In genomic region chr1:58709540-58709939, GRCh38 we compare ENCODE assay signal across 20 cellular contexts.
"Had no signal": no experiment of that assay in that cellular context is flagged by ENCODE, and none has a peak within 500 bp of the region (broad histone marks: within the 10 kb centered on the region; RNA-seq: fewer than 3 reads in every experiment).

No MANE protein-coding gene starts in this region.

- H3K27me3 Mint-ChIP-seq: activated CD4-positive, alpha-beta memory T cell treated with anti-CD3 and anti-CD28 coated beads for 36 hours; activated naive CD8-positive, alpha-beta T cell treated with anti-CD3 and anti-CD28 coated beads for 36 hours; T-helper 17 cell had no signal

- H3K36me3 Mint-ChIP-seq: activated CD4-positive, alpha-beta memory T cell treated with anti-CD3 and anti-CD28 coated beads for 36 hours; activated naive CD4-positive, alpha-beta T cell treated with anti-CD3 and anti-CD28 coated beads, Interleukin-2, amount 10 ng/mL, durations not matched to agents 7 days and 5 days; activated naive CD8-positive, alpha-beta T cell treated with anti-CD3 and anti-CD28 coated beads for 36 hours; WTC11 had no signal

- H3K4me3 Mint-ChIP-seq: activated CD4-positive, alpha-beta memory T cell treated with anti-CD3 and anti-CD28 coated beads for 36 hours; activated CD4-positive, alpha-beta T cell treated with anti-CD3 and anti-CD28 coated beads, Interleukin-2, amount 10 ng/mL, durations not matched to agents 7 days and 5 days; activated naive CD4-positive, alpha-beta T cell treated with anti-CD3 and anti-CD28 coated beads, Interleukin-2, amount 10 ng/mL, durations not matched to agents 7 days and 5 days; activated naive CD8-positive, alpha-beta T cell treated with anti-CD3 and anti-CD28 coated beads for 36 hours; activated T-cell treated with anti-CD3 and anti-CD28 coated beads, Interleukin-2, amount 50 U/mL, for 4 hours; T-helper 17 cell; WTC11 had no signal

- H3K27ac Mint-ChIP-seq: activated CD4-positive, alpha-beta memory T cell treated with anti-CD3 and anti-CD28 coated beads for 36 hours; activated CD4-positive, alpha-beta T cell treated with anti-CD3 and anti-CD28 coated beads, Interleukin-2, amount 10 ng/mL, durations not matched to agents 7 days and 5 days; activated naive CD4-positive, alpha-beta T cell treated with anti-CD3 and anti-CD28 coated beads, Interleukin-2, amount 10 ng/mL, durations not matched to agents 7 days and 5 days; activated naive CD8-positive, alpha-beta T cell treated with anti-CD3 and anti-CD28 coated beads for 36 hours; activated T-helper 2 cell treated with anti-CD3 and anti-CD28 coated beads, Interferon-gamma antibody, Interleukin-2, Interleukin-4, amounts not matched to agents 10 μg/mL and 5 μg/mL and 100 μg/mL, durations not matched to agents 14 hours and 24 hours and 36 hours; T-helper 17 cell; WTC11 had no signal

- DNase-seq: activated CD4-positive, alpha-beta memory T cell treated with anti-CD3 and anti-CD28 coated beads for 36 hours; activated CD4-positive, alpha-beta T cell treated with anti-CD3 and anti-CD28 coated beads, Interleukin-2, amount 10 ng/mL, durations not matched to agents 7 days and 5 days; activated CD4-positive, CD25-positive, alpha-beta regulatory T cell treated with anti-CD3 and anti-CD28 coated beads, Interleukin-2, amount 50 U/mL, for 72 hours; activated CD8-positive, alpha-beta memory T cell treated with anti-CD3 and anti-CD28 coated beads for 24 hours; activated gamma-delta T cell treated with Interleukin-2 at 50 U/mL for 16 hours; activated naive CD4-positive, alpha-beta T cell treated with anti-CD3 and anti-CD28 coated beads, Interleukin-2, amount 10 ng/mL, durations not matched to agents 7 days and 5 days; activated naive CD8-positive, alpha-beta T cell treated with anti-CD3 and anti-CD28 coated beads for 36 hours; activated T-cell treated with anti-CD3 and anti-CD28 coated beads, Interleukin-2, amount 50 U/mL, for 4 hours; Karpas-422; NCI-H1417; NCI-H2107; NCI-H2171 treated with DMSO at 0.1 percent for 48 hours; NCI-H226; NCI-H510A treated with DMSO at 0.1 percent for 48 hours; SIG-M5; T-helper 17 cell; T-helper 9 cell had no signal

- H3K4me1 Mint-ChIP-seq: activated CD4-positive, alpha-beta T cell treated with anti-CD3 and anti-CD28 coated beads, Interleukin-2, amount 10 ng/mL, durations not matched to agents 7 days and 5 days; activated naive CD4-positive, alpha-beta T cell treated with anti-CD3 and anti-CD28 coated beads, Interleukin-2, amount 10 ng/mL, durations not matched to agents 7 days and 5 days; activated naive CD8-positive, alpha-beta T cell treated with anti-CD3 and anti-CD28 coated beads for 36 hours had no signal

- H3K9me3 Mint-ChIP-seq: activated CD4-positive, alpha-beta memory T cell treated with anti-CD3 and anti-CD28 coated beads for 36 hours; activated CD4-positive, alpha-beta T cell treated with anti-CD3 and anti-CD28 coated beads, Interleukin-2, amount 10 ng/mL, durations not matched to agents 7 days and 5 days; activated naive CD4-positive, alpha-beta T cell treated with anti-CD3 and anti-CD28 coated beads, Interleukin-2, amount 10 ng/mL, durations not matched to agents 7 days and 5 days; activated naive CD8-positive, alpha-beta T cell treated with anti-CD3 and anti-CD28 coated beads for 36 hours; activated T-cell treated with anti-CD3 and anti-CD28 coated beads, Interleukin-2, amount 50 U/mL, for 4 hours; activated T-helper 2 cell treated with anti-CD3 and anti-CD28 coated beads, Interferon-gamma antibody, Interleukin-2, Interleukin-4, amounts not matched to agents 10 μg/mL and 5 μg/mL and 100 μg/mL, durations not matched to agents 14 hours and 24 hours and 36 hours; WTC11 had no signal

- H3K4me3 ChIP-seq: K562 had no signal

- ATAC-seq: activated T-cell treated with anti-CD3 and anti-CD28 coated beads, Interleukin-2, amount 50 U/mL, for 4 hours; K562; T-helper 17 cell; WTC11 had no signal
